ENCODE assay signal across 9 cellular contexts in the genomic region with DNA sequence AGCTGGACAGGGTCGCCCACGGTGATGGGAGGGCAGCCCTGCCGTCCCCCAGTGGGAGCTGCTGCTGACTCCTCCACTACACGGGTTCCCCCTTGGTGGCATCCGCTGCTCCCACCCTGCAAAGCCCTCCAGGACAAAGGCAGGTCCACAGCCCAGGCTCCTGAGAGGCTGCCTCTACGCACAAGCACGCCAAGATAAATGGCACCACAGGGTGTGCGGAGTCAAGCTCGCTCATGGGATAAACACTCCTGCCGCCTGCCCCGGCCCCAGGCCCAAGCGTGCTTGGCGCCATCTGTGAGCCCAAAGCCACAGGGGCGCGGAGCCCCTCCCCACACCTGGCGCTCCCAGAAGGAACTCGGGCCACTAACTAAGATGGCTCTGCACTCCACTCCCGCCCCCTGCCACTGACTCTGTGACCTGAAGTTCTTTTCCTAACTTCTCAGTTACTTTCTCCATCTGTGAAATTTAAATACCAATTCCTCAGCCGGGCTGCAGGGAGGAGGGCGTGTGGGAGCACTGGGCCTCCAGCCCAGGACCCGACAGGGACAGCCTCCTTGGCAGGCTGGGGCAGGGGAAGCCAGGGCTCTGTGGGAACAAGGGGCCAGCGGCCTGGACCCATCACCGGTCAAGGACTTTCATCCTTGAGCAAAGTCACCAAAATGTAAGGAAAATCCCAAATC. TPM values are rescaled to one million over a fixed set of nuclear protein-coding genes. Genes with fewer than 3 reads are reported as not detected.
DNase-seq lines count a peak whose midpoint lies in the region; ATAC-seq, FAIRE-seq and TF ChIP-seq lines count a peak whose summit lies in the region.
"Had no signal": no experiment of that assay in that cellular context is flagged by ENCODE, and none has a peak within 500 bp of the region (broad histone marks: within the 10 kb centered on the region; RNA-seq: fewer than 3 reads in every experiment).

No MANE protein-coding gene starts in this region.

- no peak for DNase-seq in activated CD4-positive, alpha-beta T cell treated with anti-CD3 and anti-CD28 coated beads for 36 hours
- no peak for DNase-seq in activated CD4-positive, alpha-beta T cell treated with anti-CD3 and anti-CD28 coated beads, Interleukin-2, amount 50 U/mL, for 48 hours
- DNase-seq in GM12878 (ENCODE audit: low read depth, low spot score) (no peak), medulla oblongata (ENCODE audit: extremely low spot score) (peak; percentile 48), tibial nerve (ENCODE audit: low spot score in 2 of 2) (no peak), NCI-H187 (lab: John Stamatoyannopoulos, UW) (no peak), NCI-H146 treated with DMSO at 0.1 percent for 48 hours (lab: John Stamatoyannopoulos, UW; ENCODE audit: unreplicated experiment) (no peak), NCI-H187 treated with DMSO at 0.1 percent for 48 hours (lab: John Stamatoyannopoulos, UW) (no peak)

- no peaks in the 10 kb centered on the region for H3K27me3 Mint-ChIP-seq in activated CD4-positive, alpha-beta T cell treated with anti-CD3 and anti-CD28 coated beads for 36 hours

- H3K36me3 ChIP-seq in GM12878 (ENCODE audit: control insufficient read depth in 2 of 2, insufficient read depth in 2 of 2, low read length in 1 of 2) (peaks cover 24 to 29% of the 10 kb centered on the region in 2 experiments; a peak in 3 of 4 replicates), tibial nerve (peaks cover 0 to 15% (median 0%) of the 10 kb centered on the region in 3 donors)

- TF ChIP-seq POLR2A in GM12878 (IDR thresholded peaks at IDR 0.05; ENCODE audit: low read depth, low read length) (peak; percentile 45; the same call in 1 of the 2 replicates), tibial nerve (IDR thresholded peaks at IDR 0.05) (no peak)

- no peak for TF ChIP-seq CTCF in GM12878 (IDR thresholded peaks at IDR 0.05 in 2 of 3, conservative IDR thresholded peaks at IDR 0.05 in 1 of 3; ENCODE audit: control insufficient read depth in 2 of 3, extremely low read depth in 1 of 3, insufficient read depth in 1 of 3, low read depth in 3 of 3, low read length in 3 of 3)
- TF ChIP-seq CTCF in tibial nerve (IDR thresholded peaks at IDR 0.05), result no peak

- no peaks in the 10 kb centered on the region for H3K27me3 ChIP-seq in GM12878 (replicated peaks in 1 of 2; ENCODE audit: control insufficient read depth in 2 of 2, insufficient read depth in 2 of 2, low read length in 1 of 2)
- H3K27me3 ChIP-seq in tibial nerve, result no peaks in the 10 kb centered on the region

- WGBS in GM12878 (ENCODE audit: insufficient coverage, insufficient replicate concordance, low lambda C conversion rate, missing lambda C conversion rate), result 89% methylated on average over 23 of the region's 23 CpGs
- 29 to 47% methylated on average over 23 of the region's 23 CpGs for WGBS in tibial nerve, 2 donors

- no peak overlapping the region for H2AFZ ChIP-seq in GM12878 (ENCODE audit: control insufficient read depth, low read depth, low read length)

- ATAC-seq in activated CD4-positive, alpha-beta T cell treated with anti-CD3 and anti-CD28 coated beads for 36 hours, result no peak
- ATAC-seq in GM12878, result no peak

- peaks cover 5% of the 10 kb centered on the region for H3K9me3 Mint-ChIP-seq in activated CD4-positive, alpha-beta T cell treated with anti-CD3 and anti-CD28 coated beads for 36 hours (ENCODE audit: low read depth)

- POLR2A ChIA-PET in activated CD4-positive, alpha-beta T cell treated with anti-CD3 and anti-CD28 coated beads for 36 hours (lab: Charles Lee), result interaction anchor here (0.6 to 8.6 kb wide), 5 partner anchors 8 to 1030 kb away, joined by 3 to 128 read pairs (median 7); a partner anchor contains a TSS
- POLR2A ChIA-PET in GM12878 (lab: Charles Lee), result interaction anchor here (13.8 to 24.3 kb wide), 2 partner anchors 14 to 18 kb away, joined by 232 to 620 read pairs; a partner anchor contains a TSS

- RAD21 ChIA-PET in GM12878 (lab: Charles Lee; ENCODE audit: unreplicated experiment), result interaction anchor here (13.2 to 15.8 kb wide), 2 partner anchors 14 kb away, joined by 253 to 316 read pairs; a partner anchor contains a TSS

- TF ChIP-seq RAD21 in GM12878 (IDR thresholded peaks at IDR 0.05; ENCODE audit: insufficient read depth, low read depth, low read length), result no peak

- CTCF ChIA-PET in activated CD4-positive, alpha-beta T cell treated with anti-CD3 and anti-CD28 coated beads for 36 hours (lab: Charles Lee), result interaction anchor here (1.0 to 8.4 kb wide), 9 partner anchors 9 to 85 kb away, joined by 3 to 139 read pairs (median 10); a partner anchor contains a TSS
- CTCF ChIA-PET in GM12878 (lab: Yijun Ruan, JAX), result interaction anchor here (1.0 to 28.8 kb wide), 3 partner anchors 13 to 134 kb away, joined by 3 to 1208 read pairs (median 374); a partner anchor contains a TSS

- H3K27ac ChIP-seq in GM12878 (ENCODE audit: control insufficient read depth, insufficient read depth) (peak overlapping the region; percentile 99), tibial nerve (peak overlapping the region; percentile 79 to 90 (median 86))
- H3K27ac ChIP-seq: VCaP had no signal

- FAIRE-seq in GM12878 (lab: Jason Lieb, UNC), result no peak

- H3K4me1 Mint-ChIP-seq in activated CD4-positive, alpha-beta T cell treated with anti-CD3 and anti-CD28 coated beads for 36 hours, result peaks cover 95% of the 10 kb centered on the region

- SMC1A ChIA-PET in GM12878 (lab: Charles Lee; ENCODE audit: uncharacterized antibody, unreplicated experiment), result interaction anchor here (0.9 to 15.0 kb wide), 3 partner anchors 12 to 25 kb away, joined by 3 to 306 read pairs (median 226); a partner anchor contains a TSS

- in situ Hi-C loops in GM12878 (cut with MboI), result loop anchor here (10.0 kb wide), 1 partner anchor 561 kb away; a partner anchor contains a TSS

- no peak for TF ChIP-seq EP300 in GM12878 (IDR thresholded peaks at IDR 0.05; ENCODE audit: borderline replicate concordance in 1 of 2, control insufficient read depth in 1 of 2, low read depth in 2 of 2, low read length in 2 of 2)
- peak in 1 of 2 donors; percentile 3 for TF ChIP-seq EP300 in tibial nerve (IDR thresholded peaks at IDR 0.05)

- H3K4me2 ChIP-seq in GM12878 (ENCODE audit: control insufficient read depth, insufficient read depth), result peak overlapping the region; percentile 100

- peak overlapping the region; percentile 64 for H3K4me3 Mint-ChIP-seq in activated CD4-positive, alpha-beta T cell treated with anti-CD3 and anti-CD28 coated beads for 36 hours

- peaks cover 80% of the 10 kb centered on the region for H3K79me2 ChIP-seq in GM12878 (ENCODE audit: control insufficient read depth, insufficient read depth, low read length)

- peak overlapping the region; percentile 81 for H3K9ac ChIP-seq in GM12878 (ENCODE audit: control insufficient read depth, insufficient read depth, low read length)

- BruUV-seq in GM12878 (replicated peaks; lab: Mats Ljungman, UMichigan), result no TSS peak

- H3K27ac Mint-ChIP-seq in activated CD4-positive, alpha-beta T cell treated with anti-CD3 and anti-CD28 coated beads for 36 hours, result peak overlapping the region; percentile 95

- intact Hi-C loops in activated CD4-positive, alpha-beta T cell treated with anti-CD3 and anti-CD28 coated beads for 36 hours (cut with DNase I, micrococcal nuclease), result loop anchor here in 1 of 2 experiments (5.0 kb wide), 1 partner anchor 564 kb away; no protein-coding TSS in a partner anchor
- intact Hi-C loops in GM12878 (cut with micrococcal nuclease; ENCODE audit: unreplicated experiment), result loop anchor here (2.0 kb wide), 1 partner anchor 13 kb away; no protein-coding TSS in a partner anchor

- no peaks in the 10 kb centered on the region for H3K9me3 ChIP-seq in GM12878 (replicated peaks; ENCODE audit: control insufficient read depth, insufficient read depth, low read length)
- H3K9me3 ChIP-seq in tibial nerve, result no peaks in the 10 kb centered on the region

- H4K20me1 ChIP-seq in GM12878 (ENCODE audit: control insufficient read depth, insufficient read depth), result no peaks in the 10 kb centered on the region

- H3K4me1 ChIP-seq in GM12878 (ENCODE audit: control insufficient read depth, insufficient read depth, low read length) (peaks cover 90% of the 10 kb centered on the region), tibial nerve (peaks cover 0 to 77% (median 65%) of the 10 kb centered on the region in 4 donors)

- peaks cover 46% of the 10 kb centered on the region for H3K36me3 Mint-ChIP-seq in activated CD4-positive, alpha-beta T cell treated with anti-CD3 and anti-CD28 coated beads for 36 hours (ENCODE audit: low read depth)

- H3K4me3 ChIP-seq in GM12878 (peak overlapping the region; percentile 44; the same call in 1 of the 2 replicates), tibial nerve (peak overlapping the region in 2 of 4 donors; percentile 0 to 5)

RNA-seq across cellular contexts. Expression of a gene that starts 14.9 kb away (rescaled TPM):
- 10 to 100 TPM; 71.0 to 73.6 TPM for total RNA-seq in activated CD4-positive, alpha-beta T cell treated with anti-CD3 and anti-CD28 coated beads for 36 hours
- total RNA-seq in GM12878 (2013; cell fraction: nucleolus; rRNA removed), result 122 and 128 TPM in 2 replicates
- total RNA-seq in GM12878 (2014; rRNA removed) (50.9 and 64.6 TPM in 2 replicates), GM12878 (2014; rRNA removed; fragmentation: Illumina TruSeq; extraction: Trizol) (24.3 and 24.5 TPM in 2 replicates), GM12878 (2021) (165 and 166 TPM in 2 replicates), tibial nerve (10 to 100 TPM; 35.2 to 93.9 (median 42.6) TPM)
- 43.3 TPM for polyA plus RNA-seq in GM12878 (2011; ENCODE audit: low read depth)
- polyA plus RNA-seq in GM12878 (2011; rRNA removed) (21.0 and 50.4 TPM in 2 replicates), GM12878 (2014; fragmentation: Illumina TruSeq; extraction: Trizol) (18.9 and 71.4 TPM in 2 replicates), GM12878 (2014; fragmentation: Nextera tagmentation; extraction: Ambion mirVana) (1 to 10 TPM; 1.0 to 2.2 TPM), GM12878 (2014; rRNA removed) (68.5 and 102 TPM in 2 replicates), GM12878 (2016; fragmentation: Nextera tagmentation; extraction: Ambion mirVana) (10 to 100 TPM; 88.1 to 97.5 TPM)
- 79.0 and 83.3 TPM in 2 replicates for polyA plus RNA-seq in GM12878 (2011; cell fraction: cytosol; rRNA removed)
- 107 and 190 TPM in 2 replicates for polyA plus RNA-seq in GM12878 (2011; cell fraction: nucleus; rRNA removed)
- polyA plus RNA-seq in GM12878 (2012), result 112 and 125 TPM in 2 replicates
- polyA minus RNA-seq in GM12878 (2011; rRNA and poly(A)+ RNA removed), result 75.9 and 95.9 TPM in 2 replicates
- polyA minus RNA-seq in GM12878 (2011; cell fraction: cytosol; rRNA and poly(A)+ RNA removed), result 32.5 and 39.8 TPM in 2 replicates
- polyA minus RNA-seq in GM12878 (2011; cell fraction: nucleus; rRNA and poly(A)+ RNA removed), result 37.4 and 72.2 TPM in 2 replicates

RNA-seq across cellular contexts. Expression of a gene that starts 19.1 kb away (rescaled TPM):
- under 1 TPM; 0.28 to 0.39 TPM for total RNA-seq in activated CD4-positive, alpha-beta T cell treated with anti-CD3 and anti-CD28 coated beads for 36 hours
- 0.73 and 1.6 TPM in 2 replicates for total RNA-seq in GM12878 (2013; cell fraction: nucleolus; rRNA removed)
- total RNA-seq in GM12878 (2014; rRNA removed), result 0.11 and 1.3 TPM in 2 replicates
- total RNA-seq in GM12878 (2014; rRNA removed; fragmentation: Illumina TruSeq; extraction: Trizol), result 0.09 TPM in 2 replicates
- 0.36 and 0.45 TPM in 2 replicates for total RNA-seq in GM12878 (2021)
- 0.10 TPM for polyA plus RNA-seq in GM12878 (2011; ENCODE audit: low read depth)
- polyA plus RNA-seq in GM12878 (2011; rRNA removed), result 0.04 and 0.12 TPM in 2 replicates
- 0.10 and 0.13 TPM in 2 replicates for polyA plus RNA-seq in GM12878 (2011; cell fraction: cytosol; rRNA removed)
- polyA plus RNA-seq in GM12878 (2011; cell fraction: nucleus; rRNA removed), result 0.48 and 0.92 TPM in 2 replicates
- polyA plus RNA-seq in GM12878 (2012), result 0.22 and 0.45 TPM in 2 replicates
- 0.03 and 0.46 TPM in 2 replicates for polyA plus RNA-seq in GM12878 (2014; fragmentation: Illumina TruSeq; extraction: Trizol)
- under 1 TPM in 1 of 2 experiments, not detected in 1; 0.02 TPM for polyA plus RNA-seq in GM12878 (2014; fragmentation: Nextera tagmentation; extraction: Ambion mirVana)
- 0.44 and 0.53 TPM in 2 replicates for polyA plus RNA-seq in GM12878 (2014; rRNA removed)
- polyA plus RNA-seq in GM12878 (2016; fragmentation: Nextera tagmentation; extraction: Ambion mirVana), result under 1 TPM; 0.04 TPM
- 0.05 TPM in 1 of 2 replicates, not detected in the other for polyA minus RNA-seq in GM12878 (2011; rRNA and poly(A)+ RNA removed)
- polyA minus RNA-seq in GM12878 (2011; cell fraction: cytosol; rRNA and poly(A)+ RNA removed), result 0.13 TPM in 1 of 2 replicates, not detected in the other
- 0.19 and 0.24 TPM in 2 replicates for polyA minus RNA-seq in GM12878 (2011; cell fraction: nucleus; rRNA and poly(A)+ RNA removed)
- under 1 TPM in 3 of 4 donors, not detected in 1; under 0.01 to 0.30 (median 0.21) TPM for total RNA-seq in tibial nerve

RNA-seq across cellular contexts. Expression of a gene that starts 53.2 kb away (rescaled TPM):
- 10 to 100 TPM; 34.8 to 38.5 TPM for total RNA-seq in activated CD4-positive, alpha-beta T cell treated with anti-CD3 and anti-CD28 coated beads for 36 hours
- total RNA-seq in GM12878 (2013; cell fraction: nucleolus; rRNA removed), result 19.7 and 20.0 TPM in 2 replicates
- total RNA-seq in GM12878 (2014; rRNA removed) (14.4 and 19.0 TPM in 2 replicates), GM12878 (2014; rRNA removed; fragmentation: Illumina TruSeq; extraction: Trizol) (6.3 and 6.5 TPM in 2 replicates), GM12878 (2021) (31.1 and 32.6 TPM in 2 replicates), tibial nerve (10 to 100 TPM; 15.3 to 30.9 (median 19.7) TPM)
- 34.2 TPM for polyA plus RNA-seq in GM12878 (2011; ENCODE audit: low read depth)
- polyA plus RNA-seq in GM12878 (2011; rRNA removed) (6.0 and 19.0 TPM in 2 replicates), GM12878 (2014; fragmentation: Illumina TruSeq; extraction: Trizol) (13.0 and 22.4 TPM in 2 replicates), GM12878 (2014; fragmentation: Nextera tagmentation; extraction: Ambion mirVana) (1 to 10 TPM; 2.5 to 4.1 TPM), GM12878 (2014; rRNA removed) (26.8 and 37.5 TPM in 2 replicates), GM12878 (2016; fragmentation: Nextera tagmentation; extraction: Ambion mirVana) (10 to 100 TPM; 38.9 to 39.7 TPM)
- polyA plus RNA-seq in GM12878 (2011; cell fraction: cytosol; rRNA removed), result 21.8 and 25.3 TPM in 2 replicates
- polyA plus RNA-seq in GM12878 (2011; cell fraction: nucleus; rRNA removed), result 82.8 and 85.9 TPM in 2 replicates
- 23.4 and 25.0 TPM in 2 replicates for polyA plus RNA-seq in GM12878 (2012)
- polyA minus RNA-seq in GM12878 (2011; rRNA and poly(A)+ RNA removed), result 11.0 and 14.9 TPM in 2 replicates
- 11.9 and 14.7 TPM in 2 replicates for polyA minus RNA-seq in GM12878 (2011; cell fraction: cytosol; rRNA and poly(A)+ RNA removed)
- 11.5 and 17.5 TPM in 2 replicates for polyA minus RNA-seq in GM12878 (2011; cell fraction: nucleus; rRNA and poly(A)+ RNA removed)

RNA-seq across cellular contexts. Expression of a gene that starts 53.5 kb away (rescaled TPM):
- 10 to 100 TPM; 15.8 to 16.7 TPM for total RNA-seq in activated CD4-positive, alpha-beta T cell treated with anti-CD3 and anti-CD28 coated beads for 36 hours
- total RNA-seq in GM12878 (2013; cell fraction: nucleolus; rRNA removed), result 33.5 and 35.5 TPM in 2 replicates
- total RNA-seq in GM12878 (2014; rRNA removed) (7.4 and 10.2 TPM in 2 replicates), GM12878 (2014; rRNA removed; fragmentation: Illumina TruSeq; extraction: Trizol) (2.0 and 2.2 TPM in 2 replicates), GM12878 (2021) (16.5 and 19.0 TPM in 2 replicates), tibial nerve (10 to 100 TPM; 33.0 to 93.6 (median 45.8) TPM)
- polyA plus RNA-seq in GM12878 (2011; ENCODE audit: low read depth), result 3.9 TPM
- polyA plus RNA-seq in GM12878 (2011; rRNA removed) (0.65 and 2.3 TPM in 2 replicates), GM12878 (2014; fragmentation: Illumina TruSeq; extraction: Trizol) (0.52 and 2.4 TPM in 2 replicates), GM12878 (2014; fragmentation: Nextera tagmentation; extraction: Ambion mirVana) (under 1 TPM; 0.08 to 0.51 TPM), GM12878 (2014; rRNA removed) (7.2 and 13.2 TPM in 2 replicates), GM12878 (2016; fragmentation: Nextera tagmentation; extraction: Ambion mirVana) (1 to 10 TPM; 6.8 to 8.3 TPM)
- 3.6 and 4.5 TPM in 2 replicates for polyA plus RNA-seq in GM12878 (2011; cell fraction: cytosol; rRNA removed)
- polyA plus RNA-seq in GM12878 (2011; cell fraction: nucleus; rRNA removed), result 27.0 and 30.1 TPM in 2 replicates
- 12.6 and 13.8 TPM in 2 replicates for polyA plus RNA-seq in GM12878 (2012)
- polyA minus RNA-seq in GM12878 (2011; rRNA and poly(A)+ RNA removed), result 5.6 and 6.2 TPM in 2 replicates
- polyA minus RNA-seq in GM12878 (2011; cell fraction: cytosol; rRNA and poly(A)+ RNA removed), result 6.5 and 6.8 TPM in 2 replicates
- 20.1 and 25.6 TPM in 2 replicates for polyA minus RNA-seq in GM12878 (2011; cell fraction: nucleus; rRNA and poly(A)+ RNA removed)
